1 cellular context compared by ENCODE assay signal in genomic region chr1:28248273-28249012, GRCh38.
TF ChIP-seq lines count a peak whose summit lies in the region.

No MANE protein-coding gene starts in this region.

TF ChIP-seq in K562, 482 proteins besides CTCF, POLR2A, EP300 and RAD21 (continued from another document and continues in another):
- no peak for TF ChIP-seq PHF20 (IDR thresholded peaks at IDR 0.05; ENCODE audit: partially characterized antibody)
- TF ChIP-seq BCLAF1 (IDR thresholded peaks at IDR 0.05; ENCODE audit: borderline replicate concordance in 1 of 2, control insufficient read depth in 1 of 2, low read depth in 2 of 2, low read length in 1 of 2): no peak
- TF ChIP-seq NFIX (CRISPR knock-in tag; IDR thresholded peaks at IDR 0.05; ENCODE audit: low read depth): no peak
- TF ChIP-seq ZNF165 (CRISPR knock-in tag; IDR thresholded peaks at IDR 0.05; ENCODE audit: borderline replicate concordance): 0 out of 2 replicates have a peak, but pooled peaks have one; percentile 42
- TF ChIP-seq CREB5 (CRISPR knock-in tag; IDR thresholded peaks at IDR 0.05): no peak
- TF ChIP-seq ZNF583 (CRISPR knock-in tag; IDR thresholded peaks at IDR 0.05): 0 out of 2 replicates have a peak, but pooled peaks have one; percentile 53
- no peak for TF ChIP-seq ZNF124 (CRISPR knock-in tag; IDR thresholded peaks at IDR 0.05)
- no peak for TF ChIP-seq LCOR (CRISPR knock-in tag; IDR thresholded peaks at IDR 0.05)
- TF ChIP-seq ZNF589 (CRISPR knock-in tag; IDR thresholded peaks at IDR 0.05; ENCODE audit: low read depth): no peak
- TF ChIP-seq HDAC3 (IDR thresholded peaks at IDR 0.05; ENCODE audit: borderline replicate concordance, partially characterized antibody): no peak
- no peak for TF ChIP-seq NR2F6 (CRISPR knock-in tag; IDR thresholded peaks at IDR 0.05)
- no peak for TF ChIP-seq TAF15 (IDR thresholded peaks at IDR 0.05; ENCODE audit: low read depth, low read length)
- TF ChIP-seq PTTG1 (tag; IDR thresholded peaks at IDR 0.05; ENCODE audit: low read depth): no peak
- TF ChIP-seq SREBF1 (IDR thresholded peaks at IDR 0.05; ENCODE audit: borderline replicate concordance, low read depth, low read length): no peak
- no peak for TF ChIP-seq FOXO4 (CRISPR knock-in tag; IDR thresholded peaks at IDR 0.05)
- TF ChIP-seq CSDE1 (IDR thresholded peaks at IDR 0.05): no peak
- TF ChIP-seq NR2C1 (IDR thresholded peaks at IDR 0.05): no peak
- TF ChIP-seq NR2C1 (tag; IDR thresholded peaks at IDR 0.05): no peak
- TF ChIP-seq HNRNPLL (IDR thresholded peaks at IDR 0.05; ENCODE audit: low read depth, low read length, poor library complexity, severe bottlenecking): peak; percentile 70
- no peak for TF ChIP-seq TRIM25 (IDR thresholded peaks at IDR 0.05; ENCODE audit: borderline replicate concordance)
- TF ChIP-seq SMC3 (conservative IDR thresholded peaks at IDR 0.05; ENCODE audit: insufficient read depth, low read depth, low read length): peak; percentile 85
- TF ChIP-seq ZBTB26 (CRISPR knock-in tag; IDR thresholded peaks at IDR 0.05): 0 out of 2 replicates have a peak, but pooled peaks have one; percentile 42
- TF ChIP-seq YY1 (IDR thresholded peaks at IDR 0.05; ENCODE audit: borderline replicate concordance in 1 of 3, control insufficient read depth in 1 of 3, extremely low read depth in 1 of 3, insufficient read depth in 3 of 3, insufficient read length in 1 of 3, insufficient replicate concordance in 2 of 3, low read depth in 1 of 3, low read length in 2 of 3): no peak
- no peak for TF ChIP-seq ARID1B (IDR thresholded peaks at IDR 0.05)
- TF ChIP-seq ARID3B (CRISPR knock-in tag; IDR thresholded peaks at IDR 0.05; ENCODE audit: borderline replicate concordance): no peak
- no peak for TF ChIP-seq PURB (CRISPR knock-in tag; IDR thresholded peaks at IDR 0.05; ENCODE audit: low read depth)
- no peak for TF ChIP-seq ZNF280B (CRISPR knock-in tag; IDR thresholded peaks at IDR 0.05)
- no peak for TF ChIP-seq DIDO1 (tag; IDR thresholded peaks at IDR 0.05; ENCODE audit: low read depth)
- no peak for TF ChIP-seq SMAD1 (IDR thresholded peaks at IDR 0.05; ENCODE audit: low read depth, low read length, partially characterized antibody)
- no peak for TF ChIP-seq TRIM28 (IDR thresholded peaks at IDR 0.05)
- TF ChIP-seq SP2 (IDR thresholded peaks at IDR 0.05; ENCODE audit: extremely low read depth, low read depth, low read length, poor library complexity, severe bottlenecking): no peak
- TF ChIP-seq ZNF239 (CRISPR knock-in tag; IDR thresholded peaks at IDR 0.05): no peak
- no peak; the same call in 1 of the 2 replicates for TF ChIP-seq ZNF316 (IDR thresholded peaks at IDR 0.05)
- TF ChIP-seq MTF1 (CRISPR knock-in tag; IDR thresholded peaks at IDR 0.05; ENCODE audit: borderline replicate concordance): no peak
- TF ChIP-seq KDM5B (IDR thresholded peaks at IDR 0.05; ENCODE audit: insufficient replicate concordance, low read depth, low read length): no peak
- TF ChIP-seq CAMTA2 (CRISPR knock-in tag; conservative IDR thresholded peaks at IDR 0.05): no peak
- TF ChIP-seq GTF2E2 (tag; IDR thresholded peaks at IDR 0.05): 0 out of 2 replicates have a peak, but pooled peaks have one; percentile 14
- TF ChIP-seq CHD4 (IDR thresholded peaks at IDR 0.05; ENCODE audit: insufficient read depth, insufficient replicate concordance, low read depth, low read length, poor library complexity, severe bottlenecking): no peak
- TF ChIP-seq PRPF4 (IDR thresholded peaks at IDR 0.05; ENCODE audit: insufficient read depth, low read depth, low read length, poor library complexity, severe bottlenecking): no peak
- peak; percentile 64; the same call in 1 of the 2 replicates for TF ChIP-seq SMARCA4 (IDR thresholded peaks at IDR 0.05)
- TF ChIP-seq SAFB (IDR thresholded peaks at IDR 0.05; ENCODE audit: borderline replicate concordance, low read depth, low read length): no peak
- TF ChIP-seq GTF2F1 (IDR thresholded peaks at IDR 0.05; ENCODE audit: low read depth, low read length): 0 out of 2 replicates have a peak, but pooled peaks have one; percentile 13
- no peak for TF ChIP-seq RBM14 (IDR thresholded peaks at IDR 0.05; ENCODE audit: borderline replicate concordance, insufficient read depth, low read depth, low read length)
- no peak; the same call in 1 of the 2 replicates for TF ChIP-seq ZNF175 (CRISPR knock-in tag; IDR thresholded peaks at IDR 0.05; ENCODE audit: low read depth)
- TF ChIP-seq ZNF507 (tag; conservative IDR thresholded peaks at IDR 0.05): no peak
- no peak for TF ChIP-seq FOXA1 (IDR thresholded peaks at IDR 0.05; ENCODE audit: borderline replicate concordance)
- no peak for TF ChIP-seq DPF2 (IDR thresholded peaks at IDR 0.05)
- no peak for TF ChIP-seq MTA2 (IDR thresholded peaks at IDR 0.05; ENCODE audit: low read depth)
- no peak for TF ChIP-seq ATF3 (IDR thresholded peaks at IDR 0.05)
- TF ChIP-seq ATF3 (CRISPR knock-in tag; conservative IDR thresholded peaks at IDR 0.05): no peak
- TF ChIP-seq ZNF277 (CRISPR knock-in tag; IDR thresholded peaks at IDR 0.05; ENCODE audit: borderline replicate concordance): no peak
- no peak for TF ChIP-seq THRA (IDR thresholded peaks at IDR 0.05)
- TF ChIP-seq HDAC1 (IDR thresholded peaks at IDR 0.05): no peak
- no peak for TF ChIP-seq MAX (CRISPR knock-in tag; IDR thresholded peaks at IDR 0.05)
- no peak for TF ChIP-seq RNF2 (IDR thresholded peaks at IDR 0.05)
- no peak for TF ChIP-seq ZNF778 (CRISPR knock-in tag; IDR thresholded peaks at IDR 0.05)
- no peak for TF ChIP-seq NCOA2 (IDR thresholded peaks at IDR 0.05; ENCODE audit: partially characterized antibody in 2 of 2)
